ENCODE assay signal across 17 cellular contexts in genomic region chr12:27547592-27547991, GRCh38.
"Had no signal": no experiment of that assay in that cellular context is flagged by ENCODE, and none has a peak within 500 bp of the region (broad histone marks: within the 10 kb centered on the region; RNA-seq: fewer than 3 reads in every experiment).

No MANE protein-coding gene starts in this region.

- H3K27me3 Mint-ChIP-seq: naive B cell; stimulated activated naive B cell treated with anti-CD40 and anti-IgM and Interleukin-4, amounts not matched to agents 10 μg/mL and 1 μg/mL and 100 μg/mL, for 72 hours had no signal

- H3K27me3 ChIP-seq: pancreas, tibial artery, uterus had no signal

- H3K4me3 Mint-ChIP-seq: naive B cell had no signal

- H3K27ac Mint-ChIP-seq: naive B cell; stimulated activated naive B cell treated with anti-CD40 and anti-IgM and Interleukin-4, amounts not matched to agents 10 μg/mL and 1 μg/mL and 100 μg/mL, for 72 hours had no signal

- ATAC-seq: esophagus mucosa, lower lobe of right lung, pancreas had no signal

- H3K36me3 ChIP-seq: lower lobe of right lung, pancreas, tibial artery, uterus had no signal

- H3K4me3 ChIP-seq: lower lobe of right lung, pancreas, tibial artery, uterus had no signal

- DNase-seq: activated CD4-positive, alpha-beta T cell treated with anti-CD3 and anti-CD28 coated beads, Interleukin-2, amount 50 U/mL, for 48 hours; activated CD4-positive, CD25-positive, alpha-beta regulatory T cell treated with anti-CD3 and anti-CD28 coated beads, Interleukin-2, amount 50 U/mL, for 72 hours; activated naive CD4-positive, alpha-beta T cell treated with anti-CD3 and anti-CD28 coated beads, Interleukin-2, amount 50 U/mL, for 16 hours; activated T-cell treated with anti-CD3 and anti-CD28 coated beads, Interleukin-2, amount 50 U/mL, for 1 hour; caudate nucleus; hypothalamus; kidney glomerular epithelial cell; lower lobe of right lung; midbrain; naive B cell; stimulated activated CD4-positive, alpha-beta T cell treated with anti-CD3 and anti-CD28 coated beads, Interleukin-15, amount 100 ng/mL, for 24 hours; stimulated activated CD4-positive, alpha-beta T cell treated with anti-CD3 and anti-CD28 coated beads, Interleukin-4, amount 100 ng/mL, for 1 hour; stimulated activated naive B cell treated with anti-CD40 and anti-IgM and Interleukin-4, amounts not matched to agents 10 μg/mL and 1 μg/mL and 100 μg/mL, for 72 hours; tibial artery; uterus had no signal

- H3K9me3 ChIP-seq: lower lobe of right lung, pancreas, tibial artery, uterus had no signal

- H3K9me3 Mint-ChIP-seq: naive B cell had no signal

- H3K27ac ChIP-seq: tibial artery had no signal
